19 cellular contexts compared by ENCODE assay signal in genomic region chr17:76484228-76484725, GRCh38. TPM values are rescaled to one million over a fixed set of nuclear protein-coding genes. Genes with fewer than 3 reads are reported as not detected.
DNase-seq lines count a peak whose midpoint lies in the region; ATAC-seq and TF ChIP-seq lines count a peak whose summit lies in the region.
"Had no signal": no experiment of that assay in that cellular context is flagged by ENCODE, and none has a peak within 500 bp of the region (broad histone marks: within the 10 kb centered on the region; RNA-seq: fewer than 3 reads in every experiment).

No MANE protein-coding gene starts in this region.

- DNase-seq in WTC11 (ENCODE audit: low spot score) (no peak), NCI-H2081 treated with DMSO at 0.1 percent for 48 hours (lab: John Stamatoyannopoulos, UW) (no peak)
- DNase-seq in T-helper 2 cell treated with Interferon-gamma antibody and Interleukin-4, amounts not matched to agents 5 μg/mL and 100 μg/mL, for 36 hours (ENCODE audit: low spot score) = no peak
- DNase-seq: activated CD4-positive, alpha-beta T cell treated with anti-CD3 and anti-CD28 coated beads, Interleukin-2, amount 10 ng/mL, durations not matched to agents 7 days and 5 days; BE2C; DMS 273 treated with DMSO at 0.1 percent for 48 hours; effector memory CD8-positive, alpha-beta T cell; NCI-H1092 treated with DMSO at 0.1 percent for 48 hours; pancreas; stimulated activated CD4-positive, alpha-beta T cell treated with anti-CD3 and anti-CD28 coated beads, Interleukin-2, amount 100 ng/mL, for 48 hours had no signal

- no peaks in the 10 kb centered on the region for H3K4me1 Mint-ChIP-seq in WTC11
- peaks cover 76% of the 10 kb centered on the region for H3K4me1 Mint-ChIP-seq in stimulated activated memory B cell treated with anti-CD40 and anti-IgM and Interleukin-4, amounts not matched to agents 10 μg/mL and 1 μg/mL and 100 μg/mL, for 72 hours
- peaks cover 2% of the 10 kb centered on the region for H3K4me1 Mint-ChIP-seq in T-helper 2 cell treated with Interferon-gamma antibody and Interleukin-4, amounts not matched to agents 5 μg/mL and 100 μg/mL, for 36 hours (ENCODE audit: low read depth)

- POLR2A ChIA-PET in HEK293 (lab: Yijun Ruan, JAX) (no interaction called here), WTC11 (lab: Charles Lee) (no interaction called here)

- H3K4me3 ChIP-seq in HEK293 (ENCODE audit: low read depth, low read length) = no peak overlapping the region
- H3K4me3 ChIP-seq: cardiac muscle cell, mucosa of descending colon, pancreas, tibial nerve had no signal

- no peaks in the 10 kb centered on the region for H3K36me3 ChIP-seq in HEK293 (ENCODE audit: control insufficient read depth in 2 of 2, insufficient read depth in 1 of 2, low read length in 2 of 2)
- H3K36me3 ChIP-seq: BE2C, cardiac muscle cell, pancreas had no signal

- H3K27me3 Mint-ChIP-seq in WTC11 (ENCODE audit: low read depth) = no peaks in the 10 kb centered on the region
- no peaks in the 10 kb centered on the region for H3K27me3 Mint-ChIP-seq in stimulated activated memory B cell treated with anti-CD40 and anti-IgM and Interleukin-4, amounts not matched to agents 10 μg/mL and 1 μg/mL and 100 μg/mL, for 72 hours
- H3K27me3 Mint-ChIP-seq in T-helper 2 cell treated with Interferon-gamma antibody and Interleukin-4, amounts not matched to agents 5 μg/mL and 100 μg/mL, for 36 hours (ENCODE audit: low read depth) = no peaks in the 10 kb centered on the region
- H3K27me3 Mint-ChIP-seq: activated CD4-positive, alpha-beta T cell treated with anti-CD3 and anti-CD28 coated beads, Interleukin-2, amount 10 ng/mL, durations not matched to agents 7 days and 5 days; activated naive CD8-positive, alpha-beta T cell; effector memory CD8-positive, alpha-beta T cell had no signal

- no peak overlapping the region for H3K27ac ChIP-seq in HEK293 (ENCODE audit: extremely low read depth, low read depth, low read length)
- H3K27ac ChIP-seq: cardiac muscle cell, HL-60 had no signal

- no peaks in the 10 kb centered on the region for H3K9me3 ChIP-seq in HEK293 (ENCODE audit: control insufficient read depth, insufficient read depth, low read depth, low read length)
- H3K9me3 ChIP-seq: BE2C, mucosa of descending colon, pancreas, tibial nerve had no signal

- H3K4me1 ChIP-seq in HEK293 (ENCODE audit: control insufficient read depth, insufficient read depth, low read length) = no peaks in the 10 kb centered on the region
- H3K4me1 ChIP-seq: BE2C, pancreas had no signal

- H3K9me3 Mint-ChIP-seq in WTC11 = no peaks in the 10 kb centered on the region
- H3K9me3 Mint-ChIP-seq in stimulated activated memory B cell treated with anti-CD40 and anti-IgM and Interleukin-4, amounts not matched to agents 10 μg/mL and 1 μg/mL and 100 μg/mL, for 72 hours = no peaks in the 10 kb centered on the region
- H3K9me3 Mint-ChIP-seq in T-helper 2 cell treated with Interferon-gamma antibody and Interleukin-4, amounts not matched to agents 5 μg/mL and 100 μg/mL, for 36 hours = no peaks in the 10 kb centered on the region
- H3K9me3 Mint-ChIP-seq: activated CD4-positive, alpha-beta T cell treated with anti-CD3 and anti-CD28 coated beads, Interleukin-2, amount 10 ng/mL, durations not matched to agents 7 days and 5 days; effector memory CD8-positive, alpha-beta T cell had no signal

- ATAC-seq in WTC11 (no peak), esophagus mucosa (peak; percentile 16), HG02981 (IDR thresholded peaks at IDR 0.05; ENCODE audit: unreplicated experiment) (no peak)
- ATAC-seq in stimulated activated memory B cell treated with anti-CD40 and anti-IgM and Interleukin-4, amounts not matched to agents 10 μg/mL and 1 μg/mL and 100 μg/mL, for 72 hours = no peak
- ATAC-seq: effector memory CD8-positive, alpha-beta T cell; mucosa of descending colon had no signal

- CTCF ChIA-PET in HEK293 (lab: Yijun Ruan, JAX) (interaction anchor here (0.9 to 1.3 kb wide), 2 partner anchors 18 to 30 kb away, joined by 3 read pairs; no protein-coding TSS in a partner anchor), WTC11 (lab: Charles Lee) (no interaction called here)

- no peak for TF ChIP-seq CTCF in HEK293 (tag by site-specific recombination; IDR thresholded peaks at IDR 0.05)
- no peak for TF ChIP-seq CTCF in WTC11 (IDR thresholded peaks at IDR 0.05)

- H3K4me3 Mint-ChIP-seq in WTC11 = no peak overlapping the region
- H3K4me3 Mint-ChIP-seq in stimulated activated memory B cell treated with anti-CD40 and anti-IgM and Interleukin-4, amounts not matched to agents 10 μg/mL and 1 μg/mL and 100 μg/mL, for 72 hours = peak overlapping the region; percentile 43
- no peak overlapping the region for H3K4me3 Mint-ChIP-seq in T-helper 2 cell treated with Interferon-gamma antibody and Interleukin-4, amounts not matched to agents 5 μg/mL and 100 μg/mL, for 36 hours
- H3K4me3 Mint-ChIP-seq: activated CD4-positive, alpha-beta T cell treated with anti-CD3 and anti-CD28 coated beads, Interleukin-2, amount 10 ng/mL, durations not matched to agents 7 days and 5 days; activated naive CD8-positive, alpha-beta T cell; effector memory CD8-positive, alpha-beta T cell had no signal

- peak overlapping the region; percentile 79; the same call in 1 of the 2 replicates for H3K27ac Mint-ChIP-seq in WTC11
- H3K27ac Mint-ChIP-seq in stimulated activated memory B cell treated with anti-CD40 and anti-IgM and Interleukin-4, amounts not matched to agents 10 μg/mL and 1 μg/mL and 100 μg/mL, for 72 hours = peak overlapping the region; percentile 91
- no peak overlapping the region for H3K27ac Mint-ChIP-seq in T-helper 2 cell treated with Interferon-gamma antibody and Interleukin-4, amounts not matched to agents 5 μg/mL and 100 μg/mL, for 36 hours
- H3K27ac Mint-ChIP-seq: activated naive CD8-positive, alpha-beta T cell had no signal

- peaks cover 6% of the 10 kb centered on the region; the same call in 1 of the 2 replicates for H3K36me3 Mint-ChIP-seq in WTC11
- peaks cover 46% of the 10 kb centered on the region for H3K36me3 Mint-ChIP-seq in stimulated activated memory B cell treated with anti-CD40 and anti-IgM and Interleukin-4, amounts not matched to agents 10 μg/mL and 1 μg/mL and 100 μg/mL, for 72 hours
- peaks cover 16% of the 10 kb centered on the region for H3K36me3 Mint-ChIP-seq in T-helper 2 cell treated with Interferon-gamma antibody and Interleukin-4, amounts not matched to agents 5 μg/mL and 100 μg/mL, for 36 hours (ENCODE audit: low read depth)

TF ChIP-seq in HEK293, 187 proteins besides CTCF, POLR2A, EP300 and RAD21:
- no peak for TF ChIP-seq ZNF114 (tag by site-specific recombination; IDR thresholded peaks at IDR 0.05)
- TF ChIP-seq SCRT2 (tag by site-specific recombination; IDR thresholded peaks at IDR 0.05) = peak; percentile 99
- peak; percentile 97 for TF ChIP-seq SCRT1 (tag by site-specific recombination; IDR thresholded peaks at IDR 0.05; ENCODE audit: borderline replicate concordance)

TF ChIP-seq in WTC11, 78 proteins besides CTCF, POLR2A, EP300 and RAD21:
- no peak for TF ChIP-seq ZNF671 (CRISPR knock-in tag; IDR thresholded peaks at IDR 0.05)
- no peak for TF ChIP-seq NR1H2 (CRISPR knock-in tag; IDR thresholded peaks at IDR 0.05)
- no peak for TF ChIP-seq ETV6 (CRISPR knock-in tag; IDR thresholded peaks at IDR 0.05)
- TF ChIP-seq TP53 (CRISPR knock-in tag; IDR thresholded peaks at IDR 0.05) = no peak
- TF ChIP-seq ERG (CRISPR knock-in tag; IDR thresholded peaks at IDR 0.05) = no peak
- no peak for TF ChIP-seq GRHL2 (CRISPR knock-in tag; IDR thresholded peaks at IDR 0.05; ENCODE audit: insufficient replicate concordance, severe bottlenecking)

RNA-seq across cellular contexts. Expression of gene AANAT, which starts 16.9 kb away (rescaled TPM):
- total RNA-seq in WTC11 (2021) (0.17 to 0.57 TPM in 2 of 3 replicates, not detected in the other), esophagus mucosa (not detected)
- total RNA-seq: activated CD4-positive, alpha-beta T cell treated with anti-CD3 and anti-CD28 coated beads, Interleukin-2, amount 10 ng/mL, durations not matched to agents 7 days and 5 days; mucosa of descending colon; tibial nerve had no signal

RNA-seq across cellular contexts. Expression of gene RHBDF2, which starts 16.9 kb away (rescaled TPM):
- total RNA-seq in WTC11 (2021) (28.6 to 33.0 TPM (median 31.5 TPM) in 3 replicates), esophagus mucosa (36.8 TPM)

RNA-seq across cellular contexts. Expression of gene UBE2O, which starts 31.3 kb away (rescaled TPM):
- total RNA-seq in WTC11 (2021) = 57.1 to 68.9 TPM (median 59.6 TPM) in 3 replicates
- total RNA-seq in esophagus mucosa = 17.2 TPM

RNA-seq across cellular contexts. Expression of gene CYGB, which starts 53.2 kb away (rescaled TPM):
- total RNA-seq in WTC11 (2021) (3.6 to 5.3 TPM (median 5.1 TPM) in 3 replicates), esophagus mucosa (2.6 TPM)
- total RNA-seq: activated CD4-positive, alpha-beta T cell treated with anti-CD3 and anti-CD28 coated beads, Interleukin-2, amount 10 ng/mL, durations not matched to agents 7 days and 5 days had no signal

RNA-seq across cellular contexts. Expression of gene PRCD, which starts 55.6 kb away (rescaled TPM):
- 2.7 to 4.5 TPM (median 4.0 TPM) in 3 replicates for total RNA-seq in WTC11 (2021)
- total RNA-seq in esophagus mucosa = 0.64 TPM
- total RNA-seq: activated CD4-positive, alpha-beta T cell treated with anti-CD3 and anti-CD28 coated beads, Interleukin-2, amount 10 ng/mL, durations not matched to agents 7 days and 5 days had no signal
